In genomic region chr1:162937721-162938395, GRCh38 we compare ENCODE assay signal across 31 cellular contexts.
"Had no signal": no experiment of that assay in that cellular context is flagged by ENCODE, and none has a peak within 500 bp of the region (broad histone marks: within the 10 kb centered on the region; RNA-seq: fewer than 3 reads in every experiment).

No MANE protein-coding gene starts in this region.

- H3K27ac ChIP-seq: adrenal gland, brain microvascular endothelial cell, KMS-11, Peyer's patch, VCaP had no signal

- H3K4me1 ChIP-seq: Peyer's patch had no signal

- DNase-seq: activated B cell treated with CpG ODN at 0.5 μM for 24 hours; activated CD4-positive, alpha-beta memory T cell treated with anti-CD3 and anti-CD28 coated beads, Interleukin-2, amount 10 ng/mL, durations not matched to agents 7 days and 5 days; activated CD4-positive, alpha-beta T cell treated with anti-CD3 and anti-CD28 coated beads for 4 hours; activated CD4-positive, alpha-beta T cell treated with anti-CD3 and anti-CD28 coated beads, Interleukin-2, amount 50 U/mL, for 1 hour; activated CD4-positive, CD25-positive, alpha-beta regulatory T cell treated with anti-CD3 and anti-CD28 coated beads, Interleukin-2, amount 50 U/mL, for 72 hours; activated CD8-positive, alpha-beta memory T cell treated with anti-CD3 and anti-CD28 coated beads for 24 hours; activated CD8-positive, alpha-beta memory T cell treated with anti-CD3 and anti-CD28 coated beads, Interleukin-2, amount 10 ng/mL, durations not matched to agents 7 days and 5 days; activated gamma-delta T cell; activated naive CD4-positive, alpha-beta T cell treated with Interleukin-2 at 50 U/mL for 16 hours; activated naive CD8-positive, alpha-beta T cell treated with anti-CD3 and anti-CD28 coated beads, Interleukin-2, amount 10 ng/mL, durations not matched to agents 7 days and 5 days; activated T-cell treated with anti-CD3 and anti-CD28 coated beads, Interleukin-2, amount 50 U/mL, for 24 hours; adrenal gland; anterior cingulate cortex; brain microvascular endothelial cell; central memory CD4-positive, alpha-beta T cell; NCI-H1092 treated with DMSO at 0.1 percent for 48 hours; NCI-H1417; NCI-H187 treated with DMSO at 0.1 percent for 48 hours; NCI-H2081 treated with DMSO at 0.1 percent for 48 hours; NCI-H345; NCI-H524 treated with DMSO at 0.1 percent for 48 hours; PC-3; Peyer's patch; RPMI8226; SHP77 treated with DMSO at 0.1 percent for 48 hours; SW 1271; T-helper 1 cell; T-helper 2 cell; T-helper 9 cell had no signal

- ATAC-seq: activated CD8-positive, alpha-beta memory T cell treated with anti-CD3 and anti-CD28 coated beads, Interleukin-2, amount 10 ng/mL, durations not matched to agents 7 days and 5 days; PC-3 had no signal

- H3K9ac ChIP-seq: KMS-11 had no signal

- H3K4me2 ChIP-seq: KMS-11 had no signal

- H3K36me3 ChIP-seq: adrenal gland, brain microvascular endothelial cell, Peyer's patch had no signal

- H3K4me3 ChIP-seq: adrenal gland, Peyer's patch had no signal

- H3K27me3 ChIP-seq: adrenal gland, brain microvascular endothelial cell, Peyer's patch had no signal

- H3K9me3 ChIP-seq: adrenal gland, Peyer's patch had no signal
